Comparison of ENCODE assay signal across 22 cellular contexts in the genomic region with DNA sequence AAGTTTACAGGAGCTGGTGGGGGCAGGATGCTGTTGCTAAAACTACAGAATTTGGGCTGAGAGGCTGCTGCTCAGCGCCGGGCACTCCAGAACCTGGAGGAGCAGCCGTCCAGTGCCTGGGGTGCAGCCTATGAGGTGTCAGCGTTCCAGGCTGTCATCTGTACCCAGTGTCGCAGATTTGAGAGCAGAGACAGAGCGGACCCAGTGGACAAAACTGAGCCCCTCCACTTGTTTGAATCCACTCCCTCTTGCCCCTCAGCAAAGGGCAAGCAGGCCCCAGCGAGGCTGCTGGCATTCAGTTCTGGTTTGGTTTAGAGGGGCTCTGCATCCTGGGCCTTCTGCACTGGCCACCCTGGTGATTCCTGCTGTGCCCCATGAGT.
"Had no signal": no experiment of that assay in that cellular context is flagged by ENCODE, and none has a peak within 500 bp of the region (broad histone marks: within the 10 kb centered on the region; RNA-seq: fewer than 3 reads in every experiment).

No MANE protein-coding gene starts in this region.

- H3K27me3 ChIP-seq: dorsolateral prefrontal cortex, esophagus squamous epithelium, gastrocnemius medialis, heart right ventricle, left lung had no signal

- H3K4me1 ChIP-seq: esophagus squamous epithelium, gastrocnemius medialis, heart right ventricle, left lung, lower lobe of right lung had no signal

- H3K9me3 ChIP-seq: esophagus squamous epithelium, gastrocnemius medialis, heart right ventricle, left lung, lower lobe of right lung, mucosa of descending colon had no signal

- H3K27ac ChIP-seq: coronary artery, dorsolateral prefrontal cortex, epithelial cell of prostate, esophagus squamous epithelium, gastrocnemius medialis, heart right ventricle, left lung, lower lobe of right lung had no signal

- H3K4me1 Mint-ChIP-seq: naive B cell had no signal

- H3K4me3 ChIP-seq: coronary artery, dorsolateral prefrontal cortex, esophagus squamous epithelium, gastrocnemius medialis, heart right ventricle, left lung, lower lobe of right lung, mucosa of descending colon had no signal

- H3K4me3 Mint-ChIP-seq: endodermal cell, mesothelial cell of epicardium, naive B cell had no signal

- DNase-seq: dermis blood vessel endothelial cell; effector CD4-positive, alpha-beta T cell; effector memory CD4-positive, alpha-beta T cell; endodermal cell; erythroblast; esophagus squamous epithelium; foreskin melanocyte; gastrocnemius medialis; glutamatergic neuron; heart right ventricle; hippocampal formation; left cardiac atrium; left lung; lower lobe of right lung; mesenchymal stem cell; mucosa of descending colon; naive B cell had no signal

- H3K36me3 Mint-ChIP-seq: mesothelial cell of epicardium, naive B cell had no signal

- H3K27ac Mint-ChIP-seq: mesothelial cell of epicardium had no signal

- ATAC-seq: esophagus mucosa, gastrocnemius medialis, left cardiac atrium, left lung, lower lobe of right lung, mucosa of descending colon had no signal

- H3K9me3 Mint-ChIP-seq: endodermal cell, mesothelial cell of epicardium, naive B cell had no signal

- H3K36me3 ChIP-seq: esophagus squamous epithelium, gastrocnemius medialis, left lung had no signal
